11 cellular contexts compared by ENCODE assay signal in the genomic region with DNA sequence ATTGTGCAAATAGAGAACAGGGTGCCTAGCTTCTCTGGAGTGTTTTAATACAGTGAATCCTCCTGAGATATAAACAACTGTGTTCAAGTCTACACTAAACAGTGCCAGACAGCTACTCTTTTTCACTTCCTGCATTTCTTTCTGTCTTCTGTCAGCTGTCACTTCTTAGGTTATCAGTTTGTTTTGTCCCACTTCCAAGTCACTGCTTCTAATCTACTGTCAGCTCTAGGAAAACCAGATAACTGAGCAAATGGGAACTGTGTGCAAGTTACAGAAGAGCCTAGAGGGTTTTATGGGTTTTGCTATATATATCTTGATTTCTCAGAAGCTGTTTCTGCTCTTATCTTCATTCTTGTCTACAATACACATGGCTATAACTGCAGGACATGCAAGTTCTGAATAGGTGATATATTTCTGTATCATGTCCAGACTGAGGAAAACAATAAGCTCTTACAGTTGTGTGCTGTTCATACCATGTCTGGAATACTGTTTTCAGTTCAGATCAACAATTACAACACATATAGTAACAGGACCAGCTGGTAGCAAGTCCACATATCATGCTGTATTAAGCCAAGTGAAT. TPM values are rescaled to one million over a fixed set of nuclear protein-coding genes. Genes with fewer than 3 reads are reported as not detected.
DNase-seq lines count a peak whose midpoint lies in the region; ATAC-seq, FAIRE-seq and TF ChIP-seq lines count a peak whose summit lies in the region.
"Had no signal": no experiment of that assay in that cellular context is flagged by ENCODE, and none has a peak within 500 bp of the region (broad histone marks: within the 10 kb centered on the region; RNA-seq: fewer than 3 reads in every experiment).

No MANE protein-coding gene starts in this region.

- no peak overlapping the region for H3K9ac ChIP-seq in BLaER1
- peak overlapping the region in 1 of 2 experiments; percentile 40; a peak in 1 of 4 replicates for H3K9ac ChIP-seq in K562 (ENCODE audit: insufficient read depth in 1 of 2, low read depth in 2 of 2, low read length in 2 of 2)

- TF ChIP-seq EP300 in K562 (IDR thresholded peaks at IDR 0.05; ENCODE audit: low read length) = peak; percentile 78

- peak; percentile 91 for FAIRE-seq in K562 (lab: Jason Lieb, UNC)
- no peak for FAIRE-seq in H54 (lab: Jason Lieb, UNC)
- FAIRE-seq: TTC549 had no signal

- no peak for TF ChIP-seq POLR2A in K562 (conservative IDR thresholded peaks at IDR 0.05)
- no peak for TF ChIP-seq POLR2A in right lobe of liver (IDR thresholded peaks at IDR 0.05)
- no peak for TF ChIP-seq POLR2A in H54 (IDR thresholded peaks at IDR 0.05; ENCODE audit: low read depth, low read length)

- peak; percentile 17 for DNase-seq in HuH-7 (ENCODE audit: low spot score)
- peak; percentile 11 to 80 (median 34) for DNase-seq in K562 (ENCODE audit: extremely low read depth in 1 of 4, low spot score in 3 of 4)
- no peak for DNase-seq in right lobe of liver
- DNase-seq in H54 (ENCODE audit: insufficient read length, low spot score) = no peak
- no peak for DNase-seq in ACHN
- DNase-seq in SHP77 (lab: John Stamatoyannopoulos, UW) = no peak
- DNase-seq: anterior cingulate cortex, DMS 273 treated with DMSO at 0.1 percent for 48 hours had no signal

- in situ Hi-C loops in K562 (cut with MboI) (no loop called here), ACHN (cut with HindIII; ENCODE audit: low pct_ligation_motif_present, low pct_unique_long_range_greater_than_20kb, low sequenced_read_pairs) (no loop called here)

- H4K20me1 ChIP-seq in BLaER1 (peaks cover 94% of the 10 kb centered on the region), K562 (replicated peaks; ENCODE audit: control insufficient read depth, insufficient read depth, low read length) (peaks cover 22% of the 10 kb centered on the region; the same call in 1 of the 2 replicates)

- peaks cover 94% of the 10 kb centered on the region for H3K79me2 ChIP-seq in K562 (ENCODE audit: control insufficient read depth, insufficient read depth, low read length)

- ATAC-seq in K562 = peak; percentile 87
- ATAC-seq in right lobe of liver = peak; percentile 81 to 85 (median 82)
- ATAC-seq in GM19452 (IDR thresholded peaks at IDR 0.05; ENCODE audit: unreplicated experiment) = no peak

- no TSS peak for BruUV-seq in K562 (replicated peaks; lab: Mats Ljungman, UMichigan)

- no peak for TF ChIP-seq RAD21 in K562 (CRISPR knock-in tag; conservative IDR thresholded peaks at IDR 0.05 in 1 of 2, IDR thresholded peaks at IDR 0.05 in 1 of 2)

- H3K27ac ChIP-seq in BLaER1 = no peak overlapping the region
- H3K27ac ChIP-seq in K562 (ENCODE audit: extremely low read depth, low read depth, low read length) = peak overlapping the region; percentile 13; the same call in 2 of the 3 replicates
- peak overlapping the region in 2 of 3 donors; percentile 63 to 68 for H3K27ac ChIP-seq in right lobe of liver

- H3K36me3 ChIP-seq in BLaER1 (peaks cover 51% of the 10 kb centered on the region), K562 (ENCODE audit: control insufficient read depth, insufficient read depth, low read length) (peaks cover 58% of the 10 kb centered on the region), right lobe of liver (peaks cover 0 to 18% (median 5%) of the 10 kb centered on the region in 4 donors)

- TF ChIP-seq CTCF in K562 (IDR thresholded peaks at IDR 0.05 in 2 of 3, conservative IDR thresholded peaks at IDR 0.05 in 1 of 3; ENCODE audit: insufficient read depth in 2 of 3, low read depth in 1 of 3, low read length in 3 of 3) = no peak
- TF ChIP-seq CTCF in right lobe of liver (IDR thresholded peaks at IDR 0.05) = no peak

- CTCF ChIA-PET in K562 (lab: Yijun Ruan, JAX; ENCODE audit: low intra/inter-chr PET ratio) = no interaction called here

- peaks cover 50% of the 10 kb centered on the region for H3K4me1 ChIP-seq in BLaER1
- peaks cover 8 to 46% of the 10 kb centered on the region in 2 experiments for H3K4me1 ChIP-seq in K562 (replicated peaks in 1 of 2; ENCODE audit: control insufficient read depth in 2 of 2, insufficient read depth in 2 of 2, low read length in 2 of 2)
- peaks cover 0 to 58% (median 30%) of the 10 kb centered on the region in 4 donors for H3K4me1 ChIP-seq in right lobe of liver

- no peaks in the 10 kb centered on the region for H3K9me1 ChIP-seq in K562 (ENCODE audit: control insufficient read depth, insufficient read depth, low read length)

- H3K27me3 ChIP-seq in BLaER1 (no peaks in the 10 kb centered on the region), K562 (ENCODE audit: control insufficient read depth in 2 of 2, insufficient read depth in 2 of 2, low read length in 2 of 2) (no peaks in the 10 kb centered on the region), right lobe of liver (no peaks in the 10 kb centered on the region)

- H2AFZ ChIP-seq in K562 (ENCODE audit: low read depth, low read length) = no peak overlapping the region

- H3K4me2 ChIP-seq in BLaER1 = 0 out of 2 replicates have a peak overlapping the region, but pooled peaks have one; percentile 2
- peak overlapping the region; percentile 51 for H3K4me2 ChIP-seq in K562 (ENCODE audit: insufficient read depth, low read length)

- H3K9me3 ChIP-seq in BLaER1 (no peaks in the 10 kb centered on the region), K562 (replicated peaks; ENCODE audit: control insufficient read depth, insufficient read depth, low read depth, low read length) (no peaks in the 10 kb centered on the region), right lobe of liver (no peaks in the 10 kb centered on the region)

- intact Hi-C loops in K562 (cut with micrococcal nuclease) = no loop called here
- intact Hi-C loops in right lobe of liver (cut with DNase I) = no loop called here

- POLR2A ChIA-PET in K562 (lab: Yijun Ruan, JAX) = no interaction called here

- H3K4me3 ChIP-seq in BLaER1 = no peak overlapping the region
- no peak overlapping the region for H3K4me3 ChIP-seq in K562
- no peak overlapping the region for H3K4me3 ChIP-seq in right lobe of liver

TF ChIP-seq in K562, 482 proteins besides CTCF, POLR2A, EP300 and RAD21 (continues in another document):
- TF ChIP-seq POLR2AphosphoS5 (IDR thresholded peaks at IDR 0.05; ENCODE audit: control insufficient read depth, insufficient read depth, low read depth, low read length) (peak; percentile 38; the same call in 1 of the 2 replicates), FOXM1 (IDR thresholded peaks at IDR 0.05; ENCODE audit: low read depth) (peak; percentile 67), FOXM1 (CRISPR knock-in tag; IDR thresholded peaks at IDR 0.05; ENCODE audit: low read depth) (no peak), EP400 (IDR thresholded peaks at IDR 0.05) (peak; percentile 44), SP1 (CRISPR knock-in tag; IDR thresholded peaks at IDR 0.05) (no peak), ZNF143 (CRISPR knock-in tag; IDR thresholded peaks at IDR 0.05) (no peak), MAFK (IDR thresholded peaks at IDR 0.05; ENCODE audit: low read length) (no peak)
- TF ChIP-seq, protein P1, sequence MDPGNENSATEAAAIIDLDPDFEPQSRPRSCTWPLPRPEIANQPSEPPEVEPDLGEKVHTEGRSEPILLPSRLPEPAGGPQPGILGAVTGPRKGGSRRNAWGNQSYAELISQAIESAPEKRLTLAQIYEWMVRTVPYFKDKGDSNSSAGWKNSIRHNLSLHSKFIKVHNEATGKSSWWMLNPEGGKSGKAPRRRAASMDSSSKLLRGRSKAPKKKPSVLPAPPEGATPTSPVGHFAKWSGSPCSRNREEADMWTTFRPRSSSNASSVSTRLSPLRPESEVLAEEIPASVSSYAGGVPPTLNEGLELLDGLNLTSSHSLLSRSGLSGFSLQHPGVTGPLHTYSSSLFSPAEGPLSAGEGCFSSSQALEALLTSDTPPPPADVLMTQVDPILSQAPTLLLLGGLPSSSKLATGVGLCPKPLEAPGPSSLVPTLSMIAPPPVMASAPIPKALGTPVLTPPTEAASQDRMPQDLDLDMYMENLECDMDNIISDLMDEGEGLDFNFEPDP (CRISPR knock-in tag; IDR thresholded peaks at IDR 0.05) = no peak

RNA-seq across cellular contexts. Expression of a gene that starts 5.8 kb away (rescaled TPM):
- total RNA-seq in K562 (2011; cell fraction: chromatin; rRNA removed; ENCODE audit: low replicate concordance) = 47.8 and 167 TPM in 2 replicates
- 20.3 and 25.8 TPM in 2 replicates for total RNA-seq in K562 (2011; cell fraction: nucleolus; rRNA removed)
- total RNA-seq in K562 (2011; cell fraction: nucleoplasm; rRNA removed) = 70.5 and 141 TPM in 2 replicates
- total RNA-seq in K562 (2014; rRNA removed) (13.0 and 13.1 TPM in 2 replicates), K562 (2014; rRNA removed; fragmentation: Illumina TruSeq; extraction: Trizol) (14.7 and 20.8 TPM in 2 replicates), K562 (2015; rRNA removed; fragmentation: Illumina TruSeq; extraction: Trizol) (12.6 and 14.2 TPM in 2 replicates), K562 (2021) (46.1 and 50.5 TPM in 2 replicates), right lobe of liver (10 to 100 TPM; 28.7 to 60.6 (median 37.6) TPM)
- polyA plus RNA-seq in K562 (2011; rRNA removed) (34.7 and 40.7 TPM in 2 replicates), K562 (2014; fragmentation: Illumina TruSeq; extraction: Trizol) (46.1 and 52.4 TPM in 2 replicates), K562 (2014; fragmentation: Nextera tagmentation; extraction: Ambion mirVana) (10 to 100 TPM; 32.2 to 44.3 TPM), K562 (2014; rRNA removed) (28.9 and 43.8 TPM in 2 replicates)
- polyA plus RNA-seq in K562 (2011; cell fraction: cytosol; rRNA removed) = 11.6 and 18.5 TPM in 2 replicates
- 36.4 and 39.8 TPM in 2 replicates for polyA plus RNA-seq in K562 (2011; cell fraction: nucleus; rRNA removed)
- polyA plus RNA-seq in K562 (2012) = 26.6 and 55.2 TPM in 2 replicates
- polyA minus RNA-seq in K562 (2011; rRNA and poly(A)+ RNA removed) = 60.0 and 60.7 TPM in 2 replicates
- 20.4 and 22.8 TPM in 2 replicates for polyA minus RNA-seq in K562 (2011; cell fraction: cytosol; rRNA and poly(A)+ RNA removed)
- 23.8 and 35.3 TPM in 2 replicates for polyA minus RNA-seq in K562 (2011; cell fraction: nucleus; rRNA and poly(A)+ RNA removed)

Comparison
In these comparisons a context has a peak if more than half of its experiments do, and no peak if none do; other contexts are left out.
1. DNase-seq: peak in HuH-7 (single experiment) and K562 (4 of 4); none in right lobe of liver (0 of 3), H54 (single experiment), ACHN (single experiment) and SHP77 (0 of 2).